1 cellular context compared by ENCODE assay signal in genomic region chr3:81760924-81761903, GRCh38.
A peak's percentile ranks its signal among the peaks of the same experiment; 100 is the strongest.
TF ChIP-seq lines count a peak whose summit lies in the region.

TSS of gene GBE1 (minus strand) at chr3:81761645. CDS start at chr3:81761517, 128 bp downstream.

TF ChIP-seq in HCT116, 20 proteins besides CTCF, POLR2A, EP300 and RAD21 (continued from another document):
- TF ChIP-seq MAX (IDR thresholded peaks at IDR 0.05) (peak; percentile 78), ELF1 (IDR thresholded peaks at IDR 0.05; ENCODE audit: borderline replicate concordance, low read depth) (no peak; the same call in 1 of the 2 replicates), SP1 (IDR thresholded peaks at IDR 0.05; ENCODE audit: low read depth) (peak; percentile 8), EGR1 (IDR thresholded peaks at IDR 0.05; ENCODE audit: low read depth) (peak; percentile 90), EZH2 (IDR thresholded peaks at IDR 0.05) (no peak)
- TF ChIP-seq, protein P1, sequence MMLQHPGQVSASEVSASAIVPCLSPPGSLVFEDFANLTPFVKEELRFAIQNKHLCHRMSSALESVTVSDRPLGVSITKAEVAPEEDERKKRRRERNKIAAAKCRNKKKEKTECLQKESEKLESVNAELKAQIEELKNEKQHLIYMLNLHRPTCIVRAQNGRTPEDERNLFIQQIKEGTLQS (IDR thresholded peaks at IDR 0.05) = no peak
